15 cellular contexts compared by ENCODE assay signal in genomic region chr6:170284866-170285469, GRCh38.
"Had no signal": no experiment of that assay in that cellular context is flagged by ENCODE, and none has a peak within 500 bp of the region (broad histone marks: within the 10 kb centered on the region; RNA-seq: fewer than 3 reads in every experiment).

No MANE protein-coding gene starts in this region.

- H3K9me3 ChIP-seq: lower lobe of right lung, tibial nerve had no signal

- DNase-seq: activated CD4-positive, alpha-beta T cell treated with anti-CD3 and anti-CD28 coated beads, Interleukin-2, amount 50 U/mL, for 1 hour; activated CD4-positive, CD25-positive, alpha-beta regulatory T cell; activated naive CD4-positive, alpha-beta T cell; activated T-cell treated with anti-CD3 and anti-CD28 coated beads, Interleukin-2, amount 50 U/mL, for 48 hours; caudate nucleus; cortex of kidney; effector memory CD4-positive, alpha-beta T cell; kidney glomerular epithelial cell; lower lobe of right lung; naive thymus-derived CD4-positive, alpha-beta T cell; SHP77; T-helper 17 cell had no signal

- H3K27ac ChIP-seq: hepatocyte, lower lobe of right lung, parathyroid adenoma, tibial nerve had no signal

- ATAC-seq: lower lobe of right lung; naive thymus-derived CD4-positive, alpha-beta T cell; T-helper 17 cell had no signal

- H3K4me3 Mint-ChIP-seq: naive thymus-derived CD4-positive, alpha-beta T cell; T-helper 17 cell had no signal

- H3K4me3 ChIP-seq: hepatocyte, lower lobe of right lung, tibial nerve had no signal

- H3K27ac Mint-ChIP-seq: T-helper 17 cell had no signal
